24 cellular contexts compared by ENCODE assay signal in genomic region chr12:112283541-112283940, GRCh38.
DNase-seq lines count a peak whose midpoint lies in the region; ATAC-seq and TF ChIP-seq lines count a peak whose summit lies in the region.
"Had no signal": no experiment of that assay in that cellular context is flagged by ENCODE, and none has a peak within 500 bp of the region (broad histone marks: within the 10 kb centered on the region; RNA-seq: fewer than 3 reads in every experiment).

No MANE protein-coding gene starts in this region.

- peaks cover 0 to under 1% (median 0%) of the 10 kb centered on the region in 5 experiments for H3K9me3 Mint-ChIP-seq in brain
- no peaks in the 10 kb centered on the region for H3K9me3 Mint-ChIP-seq in type B pancreatic cell
- H3K9me3 Mint-ChIP-seq in osteocyte (ENCODE audit: unreplicated experiment), result no peaks in the 10 kb centered on the region
- no peaks in the 10 kb centered on the region for H3K9me3 Mint-ChIP-seq in CD8-positive, alpha-beta memory T cell
- H3K9me3 Mint-ChIP-seq in stimulated activated naive B cell treated with anti-CD40 and anti-IgM and Interleukin-4, amounts not matched to agents 10 μg/mL and 1 μg/mL and 100 μg/mL, for 72 hours, result no peaks in the 10 kb centered on the region
- H3K9me3 Mint-ChIP-seq: activated naive CD4-positive, alpha-beta T cell treated with anti-CD3 and anti-CD28 coated beads, Interleukin-2, amount 50 U/mL, for 24 hours had no signal

- POLR2A ChIA-PET in CD8-positive, alpha-beta memory T cell (lab: Charles Lee), result no interaction called here

- H3K27ac Mint-ChIP-seq in brain, result peak overlapping the region in 3 of 5 experiments; percentile 10 to 83 (median 77)
- H3K27ac Mint-ChIP-seq in type B pancreatic cell, result peak overlapping the region; percentile 20
- no peak overlapping the region for H3K27ac Mint-ChIP-seq in osteocyte (ENCODE audit: unreplicated experiment)
- H3K27ac Mint-ChIP-seq in CD8-positive, alpha-beta memory T cell, result peak overlapping the region in 1 of 8 donors; percentile 70
- no peak overlapping the region for H3K27ac Mint-ChIP-seq in stimulated activated naive B cell treated with anti-CD40 and anti-IgM and Interleukin-4, amounts not matched to agents 10 μg/mL and 1 μg/mL and 100 μg/mL, for 72 hours
- H3K27ac Mint-ChIP-seq: activated naive CD4-positive, alpha-beta T cell treated with anti-CD3 and anti-CD28 coated beads, Interleukin-2, amount 50 U/mL, for 24 hours had no signal

- DNase-seq in Right ventricle myocardium superior, result no peak
- DNase-seq in cardiac septum (ENCODE audit: low spot score), result no peak
- no peak for DNase-seq in left cardiac atrium
- no peak for DNase-seq in type B pancreatic cell (ENCODE audit: extremely low spot score, unreplicated experiment)
- no peak for DNase-seq in osteocyte (ENCODE audit: extremely low spot score, unreplicated experiment)
- no peak for DNase-seq in CD8-positive, alpha-beta memory T cell
- DNase-seq in stimulated activated naive B cell treated with anti-CD40 and anti-IgM and Interleukin-4, amounts not matched to agents 10 μg/mL and 1 μg/mL and 100 μg/mL, for 72 hours, result no peak
- DNase-seq: ACHN; activated CD4-positive, alpha-beta T cell treated with anti-CD3 and anti-CD28 coated beads, Interleukin-2, amount 50 U/mL, for 1 hour; brain microvascular endothelial cell; CD4-positive, CD25-positive, alpha-beta regulatory T cell; effector CD8-positive, alpha-beta T cell; left colon; NCI-H2081; NCI-H748 treated with DMSO at 0.1 percent for 48 hours; stimulated activated CD4-positive, alpha-beta T cell treated with anti-CD3 and anti-CD28 coated beads, Interleukin-4, amount 100 ng/mL, for 4 hours; stimulated activated CD8-positive, alpha-beta memory T cell treated with anti-CD3 and anti-CD28 coated beads, Interleukin-4, amount 100 ng/mL, for 48 hours had no signal

- H3K4me1 Mint-ChIP-seq in brain (no peaks in the 10 kb centered on the region), type B pancreatic cell (ENCODE audit: unreplicated experiment) (no peaks in the 10 kb centered on the region), osteocyte (ENCODE audit: unreplicated experiment) (no peaks in the 10 kb centered on the region)
- no peaks in the 10 kb centered on the region for H3K4me1 Mint-ChIP-seq in CD8-positive, alpha-beta memory T cell
- peaks cover 2 to 11% of the 10 kb centered on the region in 2 donors for H3K4me1 Mint-ChIP-seq in stimulated activated naive B cell treated with anti-CD40 and anti-IgM and Interleukin-4, amounts not matched to agents 10 μg/mL and 1 μg/mL and 100 μg/mL, for 72 hours
- H3K4me1 Mint-ChIP-seq: activated naive CD4-positive, alpha-beta T cell treated with anti-CD3 and anti-CD28 coated beads, Interleukin-2, amount 50 U/mL, for 24 hours had no signal

- TF ChIP-seq CTCF in brain (conservative IDR thresholded peaks at IDR 0.05), result no peak
- TF ChIP-seq CTCF in type B pancreatic cell (conservative IDR thresholded peaks at IDR 0.05), result no peak
- TF ChIP-seq CTCF in osteocyte (IDR thresholded peaks at IDR 0.05), result no peak

- intact Hi-C loops in Right ventricle myocardium superior (cut with DNase I), result loop anchor here (10.0 kb wide), 1 partner anchor 101 kb away; the partner anchor contains the start of gene HECTD4
- intact Hi-C loops in cardiac septum (cut with DNase I), result no loop called here
- intact Hi-C loops in left cardiac atrium (cut with DNase I), result no loop called here

- peak; percentile 89 for ATAC-seq in Right ventricle myocardium superior (ENCODE audit: poor library complexity)
- ATAC-seq in left cardiac atrium, result peak; percentile 39 to 67
- ATAC-seq in stimulated activated naive B cell treated with anti-CD40 and anti-IgM and Interleukin-4, amounts not matched to agents 10 μg/mL and 1 μg/mL and 100 μg/mL, for 72 hours (replicated peaks), result no peak
- ATAC-seq: HepG2, left colon, Panc1 had no signal

- no peak overlapping the region for H3K4me3 Mint-ChIP-seq in brain
- no peak overlapping the region for H3K4me3 Mint-ChIP-seq in type B pancreatic cell
- no peak overlapping the region for H3K4me3 Mint-ChIP-seq in osteocyte (ENCODE audit: unreplicated experiment)
- H3K4me3 Mint-ChIP-seq in CD8-positive, alpha-beta memory T cell, result no peak overlapping the region
- H3K4me3 Mint-ChIP-seq in stimulated activated naive B cell treated with anti-CD40 and anti-IgM and Interleukin-4, amounts not matched to agents 10 μg/mL and 1 μg/mL and 100 μg/mL, for 72 hours, result no peak overlapping the region
- H3K4me3 Mint-ChIP-seq: activated naive CD4-positive, alpha-beta T cell treated with anti-CD3 and anti-CD28 coated beads, Interleukin-2, amount 50 U/mL, for 24 hours; CD4-positive, CD25-positive, alpha-beta regulatory T cell had no signal

- H3K9me3 ChIP-seq in CD8-positive, alpha-beta memory T cell (ENCODE audit: low read length), result no peaks in the 10 kb centered on the region
- H3K9me3 ChIP-seq: suprapubic skin had no signal

- H3K36me3 ChIP-seq in CD8-positive, alpha-beta memory T cell (ENCODE audit: insufficient read depth, low read length), result no peaks in the 10 kb centered on the region
- H3K36me3 ChIP-seq: brain microvascular endothelial cell had no signal

- no peaks in the 10 kb centered on the region for H3K27me3 ChIP-seq in CD8-positive, alpha-beta memory T cell (ENCODE audit: insufficient read depth, low read length, poor library complexity, severe bottlenecking)
- H3K27me3 ChIP-seq: brain microvascular endothelial cell, suprapubic skin had no signal

- CTCF ChIA-PET in CD8-positive, alpha-beta memory T cell (lab: Charles Lee), result no interaction called here

- H3K36me3 Mint-ChIP-seq in brain, result peaks cover 8% of the 10 kb centered on the region
- H3K36me3 Mint-ChIP-seq in type B pancreatic cell, result no peaks in the 10 kb centered on the region
- peaks cover 5% of the 10 kb centered on the region for H3K36me3 Mint-ChIP-seq in osteocyte (ENCODE audit: unreplicated experiment)
- H3K36me3 Mint-ChIP-seq in CD8-positive, alpha-beta memory T cell, result peaks cover 0 to 24% (median 5%) of the 10 kb centered on the region in 3 donors
- peaks cover 6 to 13% of the 10 kb centered on the region in 2 donors for H3K36me3 Mint-ChIP-seq in stimulated activated naive B cell treated with anti-CD40 and anti-IgM and Interleukin-4, amounts not matched to agents 10 μg/mL and 1 μg/mL and 100 μg/mL, for 72 hours
- H3K36me3 Mint-ChIP-seq: CD4-positive, CD25-positive, alpha-beta regulatory T cell had no signal

- H3K27me3 Mint-ChIP-seq in brain (no peaks in the 10 kb centered on the region), type B pancreatic cell (no peaks in the 10 kb centered on the region), osteocyte (ENCODE audit: unreplicated experiment) (no peaks in the 10 kb centered on the region)
- no peaks in the 10 kb centered on the region for H3K27me3 Mint-ChIP-seq in CD8-positive, alpha-beta memory T cell
- no peaks in the 10 kb centered on the region for H3K27me3 Mint-ChIP-seq in stimulated activated naive B cell treated with anti-CD40 and anti-IgM and Interleukin-4, amounts not matched to agents 10 μg/mL and 1 μg/mL and 100 μg/mL, for 72 hours
- H3K27me3 Mint-ChIP-seq: activated naive CD4-positive, alpha-beta T cell treated with anti-CD3 and anti-CD28 coated beads, Interleukin-2, amount 50 U/mL, for 24 hours; CD4-positive, CD25-positive, alpha-beta regulatory T cell had no signal

- no peaks in the 10 kb centered on the region for H3K4me1 ChIP-seq in CD8-positive, alpha-beta memory T cell (ENCODE audit: insufficient read depth, low read length)
- H3K4me1 ChIP-seq: parathyroid adenoma had no signal

- no peak overlapping the region for H3K27ac ChIP-seq in CD8-positive, alpha-beta memory T cell (ENCODE audit: low read depth, low read length)
- H3K27ac ChIP-seq: brain microvascular endothelial cell, parathyroid adenoma, skin epidermis, suprapubic skin had no signal

- H3K4me3 ChIP-seq in CD8-positive, alpha-beta memory T cell (ENCODE audit: low read length), result no peak overlapping the region
- H3K4me3 ChIP-seq: skin epidermis, suprapubic skin had no signal

Comparison
In these comparisons a context has a peak if more than half of its experiments do, and no peak if none do; other contexts are left out.
1. ATAC-seq: peak in Right ventricle myocardium superior (single experiment) and left cardiac atrium (2 of 2); none in stimulated activated naive B cell treated with anti-CD40 and anti-IgM and Interleukin-4, amounts not matched to agents 10 μg/mL and 1 μg/mL and 100 μg/mL, for 72 hours (0 of 2).
2. H3K27ac Mint-ChIP-seq: peak in brain (3 of 5) and type B pancreatic cell (single experiment); none in osteocyte (single experiment) and stimulated activated naive B cell treated with anti-CD40 and anti-IgM and Interleukin-4, amounts not matched to agents 10 μg/mL and 1 μg/mL and 100 μg/mL, for 72 hours (single experiment).